Comparison of ENCODE assay signal across 9 cellular contexts in genomic region chr20:21102252-21102609, GRCh38. TPM values are rescaled to one million over a fixed set of nuclear protein-coding genes. Genes with fewer than 3 reads are reported as not detected.
A peak's percentile ranks its signal among the peaks of the same experiment; 100 is the strongest.
DNase-seq lines count a peak whose midpoint lies in the region; ATAC-seq and TF ChIP-seq lines count a peak whose summit lies in the region.
"Had no signal": no experiment of that assay in that cellular context is flagged by ENCODE, and none has a peak within 500 bp of the region (broad histone marks: within the 10 kb centered on the region; RNA-seq: fewer than 3 reads in every experiment).

No MANE protein-coding gene starts in this region.

- peaks cover 83% of the 10 kb centered on the region for H3K27me3 ChIP-seq in adipocyte (replicated peaks; ENCODE audit: control insufficient read depth, insufficient read depth, low read length)
- H3K27me3 ChIP-seq in lower lobe of right lung (ENCODE audit: low read depth): peaks cover 96% of the 10 kb centered on the region
- no peaks in the 10 kb centered on the region for H3K27me3 ChIP-seq in testis

- TF ChIP-seq CTCF in lower lobe of right lung (IDR thresholded peaks at IDR 0.05) (no peak), testis (IDR thresholded peaks at IDR 0.05) (no peak)

- TF ChIP-seq POLR2A in testis (IDR thresholded peaks at IDR 0.05): no peak

- H3K27ac Mint-ChIP-seq in activated CD8-positive, alpha-beta memory T cell treated with anti-CD3 and anti-CD28 coated beads, Interleukin-2, amount 10 ng/mL, durations not matched to agents 7 days and 5 days: peak overlapping the region; percentile 65

- H3K36me3 ChIP-seq in adipocyte (ENCODE audit: control insufficient read depth, insufficient read depth, low read length, severe bottlenecking) (no peaks in the 10 kb centered on the region), lower lobe of right lung (no peaks in the 10 kb centered on the region), testis (ENCODE audit: low read depth, missing control alignments) (no peaks in the 10 kb centered on the region)

- H3K27ac ChIP-seq in lower lobe of right lung: no peak overlapping the region
- H3K27ac ChIP-seq in testis: no peak overlapping the region

- no peak for ATAC-seq in activated CD8-positive, alpha-beta memory T cell treated with anti-CD3 and anti-CD28 coated beads, Interleukin-2, amount 10 ng/mL, durations not matched to agents 7 days and 5 days
- peak; percentile 54 for ATAC-seq in lower lobe of right lung
- no peak for ATAC-seq in HG02852 (IDR thresholded peaks at IDR 0.05; ENCODE audit: unreplicated experiment)
- ATAC-seq: K562 had no signal

- H3K27me3 Mint-ChIP-seq in activated CD8-positive, alpha-beta memory T cell treated with anti-CD3 and anti-CD28 coated beads, Interleukin-2, amount 10 ng/mL, durations not matched to agents 7 days and 5 days: peaks cover 80% of the 10 kb centered on the region

- H3K4me3 ChIP-seq in adipocyte (ENCODE audit: low read length) (peak overlapping the region; percentile 57), lower lobe of right lung (peak overlapping the region; percentile 53), testis (peak overlapping the region; percentile 33 to 40)
- H3K4me3 ChIP-seq: K562 had no signal

- H3K9me3 ChIP-seq in adipocyte (ENCODE audit: control insufficient read depth, low read length) (no peaks in the 10 kb centered on the region), lower lobe of right lung (no peaks in the 10 kb centered on the region), testis (no peaks in the 10 kb centered on the region)

- CTCF ChIA-PET in activated CD8-positive, alpha-beta memory T cell treated with anti-CD3 and anti-CD28 coated beads, Interleukin-2, amount 10 ng/mL, durations not matched to agents 7 days and 5 days (lab: Charles Lee): interaction anchor here (0.5 to 1.8 kb wide), 7 partner anchors 13 to 409 kb away, joined by 3 to 10 read pairs (median 3); no protein-coding TSS in a partner anchor

- H3K36me3 Mint-ChIP-seq in activated CD8-positive, alpha-beta memory T cell treated with anti-CD3 and anti-CD28 coated beads, Interleukin-2, amount 10 ng/mL, durations not matched to agents 7 days and 5 days: no peaks in the 10 kb centered on the region

- WGBS in testis, 2 donors: 6 to 7% methylated on average over 6 to 13 of the region's 13 CpGs

- DNase-seq in activated CD8-positive, alpha-beta memory T cell treated with anti-CD3 and anti-CD28 coated beads, Interleukin-2, amount 10 ng/mL, durations not matched to agents 7 days and 5 days: no peak
- no peak for DNase-seq in activated CD8-positive, alpha-beta memory T cell treated with anti-CD3 and anti-CD28 coated beads, Interleukin-2, amount 50 U/mL, for 4 hours
- DNase-seq in adipocyte (ENCODE audit: low read depth) (no peak), lower lobe of right lung (peak; percentile 51), testis (peak; percentile 38)
- no peak for DNase-seq in stimulated activated CD4-positive, alpha-beta T cell treated with anti-CD3 and anti-CD28 coated beads, Interleukin-1b, Interleukin-23, amount 100 ng/mL, for 48 hours
- no peak for DNase-seq in central memory CD4-positive, alpha-beta T cell

- H3K4me1 Mint-ChIP-seq in activated CD8-positive, alpha-beta memory T cell treated with anti-CD3 and anti-CD28 coated beads, Interleukin-2, amount 10 ng/mL, durations not matched to agents 7 days and 5 days: peaks cover 42% of the 10 kb centered on the region

- intact Hi-C loops in lower lobe of right lung (cut with DNase I): no loop called here
- intact Hi-C loops in testis (cut with DNase I; ENCODE audit: low total_unique reads): no loop called here

- H3K9me3 Mint-ChIP-seq in activated CD8-positive, alpha-beta memory T cell treated with anti-CD3 and anti-CD28 coated beads, Interleukin-2, amount 10 ng/mL, durations not matched to agents 7 days and 5 days (ENCODE audit: low read depth): no peaks in the 10 kb centered on the region

- H3K4me1 ChIP-seq in adipocyte (ENCODE audit: control insufficient read depth, insufficient read depth, low read length) (peaks cover 20% of the 10 kb centered on the region), lower lobe of right lung (peaks cover 50% of the 10 kb centered on the region), testis (peaks cover 10% of the 10 kb centered on the region)

- peak overlapping the region; percentile 72 for H3K4me3 Mint-ChIP-seq in activated CD8-positive, alpha-beta memory T cell treated with anti-CD3 and anti-CD28 coated beads, Interleukin-2, amount 10 ng/mL, durations not matched to agents 7 days and 5 days

- H3K9ac ChIP-seq in adipocyte (ENCODE audit: low read length): no peak overlapping the region

RNA-seq across cellular contexts. Expression of gene LINC00237, which starts 3.9 kb away (rescaled TPM):
- under 1 TPM in 1 of 2 experiments, not detected in 1; 0.35 TPM for total RNA-seq in activated CD8-positive, alpha-beta memory T cell treated with anti-CD3 and anti-CD28 coated beads, Interleukin-2, amount 10 ng/mL, durations not matched to agents 7 days and 5 days
- not detected for total RNA-seq in lower lobe of right lung
- not detected for total RNA-seq in testis
- polyA plus RNA-seq in testis (ENCODE audit: insufficient read depth, low read depth, low replicate concordance): not detected
- total RNA-seq: K562 had no signal
- polyA plus RNA-seq: K562 had no signal

RNA-seq across cellular contexts. Expression of gene KIZ, which starts 23.7 kb away (rescaled TPM):
- total RNA-seq in activated CD8-positive, alpha-beta memory T cell treated with anti-CD3 and anti-CD28 coated beads, Interleukin-2, amount 10 ng/mL, durations not matched to agents 7 days and 5 days: 10 to 100 TPM; 22.3 to 30.9 TPM
- total RNA-seq in lower lobe of right lung: 19.2 TPM
- total RNA-seq in testis: 10 to 100 TPM; 73.3 to 76.7 TPM
- 41.4 TPM for polyA plus RNA-seq in testis (ENCODE audit: insufficient read depth, low read depth, low replicate concordance)

Comparison
In these comparisons a context has a peak if more than half of its experiments do, and no peak if none do; other contexts are left out.
1. ATAC-seq: peak in lower lobe of right lung (2 of 2); none in activated CD8-positive, alpha-beta memory T cell treated with anti-CD3 and anti-CD28 coated beads, Interleukin-2, amount 10 ng/mL, durations not matched to agents 7 days and 5 days (single experiment) and HG02852 (single experiment).
2. DNase-seq: peak in lower lobe of right lung (single experiment) and testis (single experiment); none in activated CD8-positive, alpha-beta memory T cell treated with anti-CD3 and anti-CD28 coated beads, Interleukin-2, amount 10 ng/mL, durations not matched to agents 7 days and 5 days (single experiment), activated CD8-positive, alpha-beta memory T cell treated with anti-CD3 and anti-CD28 coated beads, Interleukin-2, amount 50 U/mL, for 4 hours (single experiment), adipocyte (single experiment), stimulated activated CD4-positive, alpha-beta T cell treated with anti-CD3 and anti-CD28 coated beads, Interleukin-1b, Interleukin-23, amount 100 ng/mL, for 48 hours (single experiment) and central memory CD4-positive, alpha-beta T cell (single experiment).
3. Peak in every context shown above with its lines, with median percentiles within 50 percentile points of each other: H3K4me3 ChIP-seq.